14 cellular contexts compared by ENCODE assay signal in the genomic region with DNA sequence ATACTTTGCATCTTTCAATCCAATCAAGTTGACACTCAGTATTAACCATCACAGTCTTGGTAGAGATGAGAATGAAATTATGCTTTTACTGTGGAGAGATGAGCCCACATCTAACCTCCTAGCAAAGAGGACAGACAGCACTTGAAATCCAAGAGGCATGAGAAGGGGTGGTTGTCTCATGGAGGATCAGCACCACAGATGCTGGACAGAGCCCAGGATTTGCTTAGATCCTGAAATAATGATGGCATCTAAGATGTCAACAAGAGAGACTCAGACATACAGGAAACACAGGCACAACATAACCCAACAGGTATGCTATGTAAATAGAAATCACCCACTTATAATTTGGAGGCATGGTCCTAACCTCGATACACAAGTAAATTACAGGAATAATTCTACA.
"Had no signal": no experiment of that assay in that cellular context is flagged by ENCODE, and none has a peak within 500 bp of the region (broad histone marks: within the 10 kb centered on the region; RNA-seq: fewer than 3 reads in every experiment).

No MANE protein-coding gene starts in this region.

- ATAC-seq: activated CD4-positive, CD25-positive, alpha-beta regulatory T cell treated with anti-CD3 and anti-CD28 coated beads, Interleukin-2, amount 50 U/mL, for 24 hours; lower lobe of right lung had no signal

- H3K36me3 ChIP-seq: cardiac muscle cell, esophagus squamous epithelium, lower lobe of right lung, ovary, sigmoid colon, spleen, thoracic aorta had no signal

- H3K4me1 ChIP-seq: esophagus squamous epithelium, lower lobe of right lung, sigmoid colon, spleen had no signal

- DNase-seq: activated CD4-positive, alpha-beta T cell treated with anti-CD3 and anti-CD28 coated beads, Interleukin-2, amount 50 U/mL, for 48 hours; activated naive CD4-positive, alpha-beta T cell treated with anti-CD3 and anti-CD28 coated beads, Interleukin-2, amount 10 ng/mL, durations not matched to agents 7 days and 5 days; dorsolateral prefrontal cortex; esophagus squamous epithelium; foreskin fibroblast; lower lobe of right lung; midbrain; ovary; sigmoid colon; spleen had no signal

- H3K27me3 ChIP-seq: cardiac muscle cell, esophagus squamous epithelium, ovary, sigmoid colon, spleen had no signal

- H3K27ac ChIP-seq: cardiac muscle cell, dorsolateral prefrontal cortex, esophagus squamous epithelium, lower lobe of right lung, ovary, sigmoid colon, spleen, thoracic aorta had no signal

- H3K4me3 ChIP-seq: cardiac muscle cell, dorsolateral prefrontal cortex, esophagus squamous epithelium, lower lobe of right lung, ovary, sigmoid colon, spleen, thoracic aorta had no signal

- H3K9me3 ChIP-seq: esophagus squamous epithelium, lower lobe of right lung, ovary, sigmoid colon, thoracic aorta had no signal

- FAIRE-seq: endometrium had no signal
